17 cellular contexts compared by ENCODE assay signal in genomic region chr6:119430820-119431219, GRCh38.
"Had no signal": no experiment of that assay in that cellular context is flagged by ENCODE, and none has a peak within 500 bp of the region (broad histone marks: within the 10 kb centered on the region; RNA-seq: fewer than 3 reads in every experiment).

No MANE protein-coding gene starts in this region.

- H3K4me3 ChIP-seq: coronary artery, gastroesophageal sphincter, hepatocyte, ovary, smooth muscle cell, upper lobe of right lung, vagina had no signal

- H3K36me3 ChIP-seq: gastroesophageal sphincter, ovary, upper lobe of right lung, vagina had no signal

- FAIRE-seq: kidney had no signal

- H3K9me3 ChIP-seq: gastroesophageal sphincter, ovary, upper lobe of right lung, vagina had no signal

- H2AFZ ChIP-seq: hepatocyte had no signal

- DNase-seq: effector CD8-positive, alpha-beta T cell; kidney; left cardiac atrium; left ventricle myocardium superior; natural killer cell; nucleus accumbens; ovary; right cardiac atrium; stimulated activated CD4-positive, alpha-beta T cell treated with anti-CD3 and anti-CD28 coated beads, Interleukin-2, amount 100 ng/mL, for 48 hours; stimulated activated naive CD4-positive, alpha-beta T cell treated with Interleukin-2 at 50 U/mL for 16 hours; upper lobe of right lung had no signal

- H3K27ac ChIP-seq: coronary artery, gastroesophageal sphincter, hepatocyte, ovary, upper lobe of right lung, vagina had no signal

- ATAC-seq: esophagus mucosa, gastroesophageal sphincter, left cardiac atrium, left ventricle myocardium superior, natural killer cell, right cardiac atrium, upper lobe of right lung had no signal

- H3K4me2 ChIP-seq: hepatocyte, smooth muscle cell had no signal

- H3K79me2 ChIP-seq: hepatocyte had no signal

- H3K4me1 ChIP-seq: gastroesophageal sphincter, upper lobe of right lung, vagina had no signal

- H3K27me3 ChIP-seq: gastroesophageal sphincter, hepatocyte, ovary, upper lobe of right lung, vagina had no signal
